In the genomic region with DNA sequence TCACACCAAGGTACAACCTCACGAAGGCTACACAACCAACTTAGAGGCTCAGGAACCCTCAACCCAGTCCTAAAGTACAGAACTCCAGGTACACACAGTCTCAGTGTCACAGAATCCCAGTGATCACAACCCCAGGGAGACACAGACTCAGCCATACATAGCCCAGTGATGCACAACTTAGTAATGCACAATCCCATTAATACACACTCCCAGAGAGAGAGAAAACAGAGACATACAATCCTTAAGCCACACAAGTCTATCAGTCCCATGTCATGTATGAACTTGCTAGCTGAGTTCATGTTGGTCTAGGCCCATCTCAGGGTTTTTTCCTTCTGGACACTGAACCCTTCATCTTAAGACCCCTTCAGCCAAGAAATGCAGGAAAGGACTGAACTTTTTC, we compare ENCODE assay signal across 1 cellular context.
TF ChIP-seq lines count a peak whose summit lies in the region.

No MANE protein-coding gene starts in this region.

TF ChIP-seq in WTC11, 78 proteins besides CTCF, POLR2A, EP300 and RAD21:
- TF ChIP-seq FOXP1 (CRISPR knock-in tag; IDR thresholded peaks at IDR 0.05; ENCODE audit: borderline replicate concordance) (no peak), TCF7 (CRISPR knock-in tag; IDR thresholded peaks at IDR 0.05; ENCODE audit: low read depth) (no peak), EMX1 (CRISPR knock-in tag; IDR thresholded peaks at IDR 0.05) (no peak)
- TF ChIP-seq, protein P1, sequence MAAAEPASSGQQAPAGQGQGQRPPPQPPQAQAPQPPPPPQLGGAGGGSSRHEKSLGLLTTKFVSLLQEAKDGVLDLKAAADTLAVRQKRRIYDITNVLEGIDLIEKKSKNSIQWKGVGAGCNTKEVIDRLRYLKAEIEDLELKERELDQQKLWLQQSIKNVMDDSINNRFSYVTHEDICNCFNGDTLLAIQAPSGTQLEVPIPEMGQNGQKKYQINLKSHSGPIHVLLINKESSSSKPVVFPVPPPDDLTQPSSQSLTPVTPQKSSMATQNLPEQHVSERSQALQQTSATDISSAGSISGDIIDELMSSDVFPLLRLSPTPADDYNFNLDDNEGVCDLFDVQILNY (CRISPR knock-in tag; IDR thresholded peaks at IDR 0.05): no peak
- TF ChIP-seq, protein P2, sequence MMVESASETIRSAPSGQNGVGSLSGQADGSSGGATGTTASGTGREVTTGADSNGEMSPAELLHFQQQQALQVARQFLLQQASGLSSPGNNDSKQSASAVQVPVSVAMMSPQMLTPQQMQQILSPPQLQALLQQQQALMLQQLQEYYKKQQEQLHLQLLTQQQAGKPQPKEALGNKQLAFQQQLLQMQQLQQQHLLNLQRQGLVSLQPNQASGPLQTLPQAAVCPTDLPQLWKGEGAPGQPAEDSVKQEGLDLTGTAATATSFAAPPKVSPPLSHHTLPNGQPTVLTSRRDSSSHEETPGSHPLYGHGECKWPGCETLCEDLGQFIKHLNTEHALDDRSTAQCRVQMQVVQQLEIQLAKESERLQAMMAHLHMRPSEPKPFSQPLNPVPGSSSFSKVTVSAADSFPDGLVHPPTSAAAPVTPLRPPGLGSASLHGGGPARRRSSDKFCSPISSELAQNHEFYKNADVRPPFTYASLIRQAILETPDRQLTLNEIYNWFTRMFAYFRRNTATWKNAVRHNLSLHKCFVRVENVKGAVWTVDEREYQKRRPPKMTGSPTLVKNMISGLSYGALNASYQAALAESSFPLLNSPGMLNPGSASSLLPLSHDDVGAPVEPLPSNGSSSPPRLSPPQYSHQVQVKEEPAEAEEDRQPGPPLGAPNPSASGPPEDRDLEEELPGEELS (CRISPR knock-in tag; IDR thresholded peaks at IDR 0.05): no peak
